Comparison of ENCODE assay signal across 7 cellular contexts in the genomic region with DNA sequence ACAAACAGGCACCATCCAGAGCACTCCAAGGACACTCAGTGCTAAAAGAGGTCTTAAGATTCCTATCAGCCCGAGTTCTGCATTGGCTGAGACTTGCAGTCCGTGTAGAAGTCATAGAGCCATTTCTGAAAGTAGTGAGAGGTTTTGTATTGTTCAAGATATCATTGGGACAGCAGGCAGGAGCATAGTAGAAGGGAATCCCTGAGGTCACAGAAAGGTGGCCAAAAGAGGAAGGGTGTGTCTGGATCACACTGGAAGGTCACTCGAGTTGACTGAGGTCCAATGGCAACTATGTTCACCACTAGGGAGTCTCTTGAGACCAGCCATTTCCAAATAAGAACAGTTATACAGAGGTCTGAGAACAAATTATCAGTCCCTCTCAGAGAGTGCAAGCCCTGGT.
"Had no signal": no experiment of that assay in that cellular context is flagged by ENCODE, and none has a peak within 500 bp of the region (broad histone marks: within the 10 kb centered on the region; RNA-seq: fewer than 3 reads in every experiment).

No MANE protein-coding gene starts in this region.

- H3K4me1 Mint-ChIP-seq: IgD-negative memory B cell had no signal

- ATAC-seq: HepG2, K562 had no signal

- H3K4me3 ChIP-seq: K562 had no signal

- DNase-seq: IMR-90, KBM-7, KG1 had no signal

- H3K4me3 Mint-ChIP-seq: IgD-negative memory B cell had no signal

- H3K27ac ChIP-seq: HL-60 had no signal
